8 cellular contexts compared by ENCODE assay signal in the genomic region with DNA sequence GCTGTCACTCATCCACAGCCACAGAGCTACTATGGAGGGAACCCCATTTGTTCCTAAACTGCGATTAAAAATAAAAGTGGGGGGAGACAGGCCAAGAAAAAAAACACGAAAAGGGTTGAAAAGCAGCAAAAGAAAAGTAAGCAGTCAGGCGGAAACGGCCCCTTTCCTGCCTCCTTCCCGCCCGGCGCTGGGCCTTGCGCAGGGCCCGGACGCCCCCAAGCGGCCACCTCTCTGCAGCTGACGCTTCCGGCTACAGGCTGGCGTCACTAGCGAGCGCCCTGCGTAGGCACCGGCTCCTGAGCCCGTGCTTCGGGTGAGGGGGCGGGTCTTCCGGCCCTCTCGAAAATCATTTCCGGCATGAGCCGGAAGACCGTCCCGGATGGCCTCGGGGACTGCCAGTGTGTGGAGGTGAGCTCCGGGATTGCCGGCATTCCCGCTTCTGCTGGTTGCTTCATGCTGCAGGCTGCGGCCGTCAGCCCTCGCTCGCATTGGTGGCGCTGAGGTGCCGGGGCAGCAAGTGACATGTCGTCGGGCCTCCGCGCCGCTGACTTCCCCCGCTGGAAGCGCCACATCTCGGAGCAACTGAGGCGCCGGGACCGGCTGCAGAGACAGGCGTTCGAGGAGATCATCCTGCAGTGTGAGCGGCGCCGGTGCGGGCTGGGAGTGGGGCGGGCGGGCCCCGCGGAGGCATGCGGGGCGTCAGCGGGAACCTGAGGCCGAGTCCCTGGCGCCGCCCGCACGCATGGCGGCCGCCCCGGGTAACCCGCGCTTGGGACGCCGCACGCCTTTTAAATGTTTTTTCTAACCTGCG. TPM values are rescaled to one million over a fixed set of nuclear protein-coding genes. Genes with fewer than 3 reads are reported as not detected.
A peak's percentile ranks its signal among the peaks of the same experiment; 100 is the strongest.
DNase-seq lines count a peak whose midpoint lies in the region; ATAC-seq and TF ChIP-seq lines count a peak whose summit lies in the region.

A gene (plus strand): TSS at position 368 of the 811 bp plus-strand sequence. CDS start 155 bp downstream, at position 523.

- peak within 1 kb of the TSS; percentile 86 for H3K4me3 Mint-ChIP-seq in activated naive CD4-positive, alpha-beta T cell treated with anti-CD3 and anti-CD28 coated beads, Interleukin-2, amount 10 ng/mL, durations not matched to agents 7 days and 5 days

- peaks cover 76% of the 10 kb centered on the region for H3K4me1 Mint-ChIP-seq in activated naive CD4-positive, alpha-beta T cell treated with anti-CD3 and anti-CD28 coated beads, Interleukin-2, amount 10 ng/mL, durations not matched to agents 7 days and 5 days

- H3K27ac Mint-ChIP-seq in activated naive CD4-positive, alpha-beta T cell treated with anti-CD3 and anti-CD28 coated beads, Interleukin-2, amount 10 ng/mL, durations not matched to agents 7 days and 5 days: peak within 1 kb of the TSS; percentile 96

- TF ChIP-seq POLR2A in NB4 (IDR thresholded peaks at IDR 0.05; ENCODE audit: extremely low read depth, insufficient read length): peak; percentile 75
- peak; percentile 66 to 77 for TF ChIP-seq POLR2A in gastroesophageal sphincter (IDR thresholded peaks at IDR 0.05)

- peaks cover 40% of the 10 kb centered on the region for H3K36me3 Mint-ChIP-seq in activated naive CD4-positive, alpha-beta T cell treated with anti-CD3 and anti-CD28 coated beads, Interleukin-2, amount 10 ng/mL, durations not matched to agents 7 days and 5 days

- peak; percentile 99 for TF ChIP-seq CTCF in GM10248 (IDR thresholded peaks at IDR 0.05; ENCODE audit: control extremely low read depth, extremely low read depth, low read depth, missing control alignments)
- TF ChIP-seq CTCF in NB4 (IDR thresholded peaks at IDR 0.05; ENCODE audit: low read depth, low read length): peak; percentile 91
- TF ChIP-seq CTCF in gastroesophageal sphincter (IDR thresholded peaks at IDR 0.05): peak; percentile 59 to 97 (median 92)

- POLR2A ChIA-PET in GM10248 (lab: Yijun Ruan, JAX): interaction anchor here (0.6 to 1.3 kb wide), 2 partner anchors 10 to 134 kb away, joined by 3 to 4 read pairs; no protein-coding TSS in a partner anchor

- CTCF ChIA-PET in GM10248 (lab: Yijun Ruan, JAX): interaction anchor here (0.6 to 4.8 kb wide), 33 partner anchors 8 to 646 kb away, joined by 3 to 22 read pairs (median 4); a partner anchor contains a TSS
- CTCF ChIA-PET in activated naive CD4-positive, alpha-beta T cell treated with anti-CD3 and anti-CD28 coated beads, Interleukin-2, amount 10 ng/mL, durations not matched to agents 7 days and 5 days (lab: Charles Lee): interaction anchor here (0.6 to 2.8 kb wide), 20 partner anchors 9 to 442 kb away, joined by 3 to 17 read pairs (median 3); a partner anchor contains a TSS

- H3K27me3 ChIP-seq in gastroesophageal sphincter: no peaks in the 10 kb centered on the region

- DNase-seq in GM10248 (ENCODE audit: extremely low spot score) (peak; percentile 99), NB4 (ENCODE audit: low read depth) (peak; percentile 99), SK-N-MC (ENCODE audit: low read depth, low spot score) (peak; percentile 61), non-pigmented ciliary epithelial cell (ENCODE audit: low read depth) (peak; percentile 70), superior temporal gyrus (ENCODE audit: extremely low spot score) (peak; percentile 98)
- DNase-seq in activated naive CD4-positive, alpha-beta T cell treated with anti-CD3 and anti-CD28 coated beads, Interleukin-2, amount 10 ng/mL, durations not matched to agents 7 days and 5 days: peak; percentile 97

- H3K36me3 ChIP-seq in SK-N-MC (ENCODE audit: insufficient read depth, low read length) (peaks cover 27% of the 10 kb centered on the region), gastroesophageal sphincter (peaks cover 0 to 27% of the 10 kb centered on the region in 2 donors)

- peak within 1 kb of the TSS; percentile 84 for H3K9ac ChIP-seq in SK-N-MC (ENCODE audit: insufficient read length)

- H3K4me1 ChIP-seq in gastroesophageal sphincter: peaks cover 4 to 44% (median 19%) of the 10 kb centered on the region in 3 donors

- ATAC-seq in HG02571 (IDR thresholded peaks at IDR 0.05; ENCODE audit: unreplicated experiment) (peak; percentile 95), gastroesophageal sphincter (peak; percentile 99)

- H3K9me3 ChIP-seq in SK-N-MC (ENCODE audit: low read depth, low read length) (peaks cover 4% of the 10 kb centered on the region; the same call in 1 of the 2 replicates), gastroesophageal sphincter (no peaks in the 10 kb centered on the region)

- H3K27ac ChIP-seq in SK-N-MC (peak within 1 kb of the TSS; percentile 73; the same call in 1 of the 2 replicates), gastroesophageal sphincter (peak within 1 kb of the TSS; percentile 69 to 95 (median 88))

- peaks cover 2% of the 10 kb centered on the region for H3K9me3 Mint-ChIP-seq in activated naive CD4-positive, alpha-beta T cell treated with anti-CD3 and anti-CD28 coated beads, Interleukin-2, amount 10 ng/mL, durations not matched to agents 7 days and 5 days

- no peak for TF ChIP-seq EP300 in gastroesophageal sphincter (IDR thresholded peaks at IDR 0.05)

- WGBS in gastroesophageal sphincter (ENCODE audit: low coverage in 1 of 2), 2 donors: 0% methylated on average over 6 to 27 of the region's 75 CpGs

- H3K27me3 Mint-ChIP-seq in activated naive CD4-positive, alpha-beta T cell treated with anti-CD3 and anti-CD28 coated beads, Interleukin-2, amount 10 ng/mL, durations not matched to agents 7 days and 5 days: no peaks in the 10 kb centered on the region

- H3K4me3 ChIP-seq in NB4 (ENCODE audit: low read depth, low read length) (peak within 1 kb of the TSS; percentile 92), SK-N-MC (peak within 1 kb of the TSS; percentile 92), gastroesophageal sphincter (peak within 1 kb of the TSS; percentile 75 to 85)

RNA-seq across cellular contexts. Expression of the gene that starts here (rescaled TPM):
- total RNA-seq in gastroesophageal sphincter: 10 to 100 TPM; 24.0 to 46.1 (median 33.8) TPM

Comparison
In these comparisons a context has a peak if more than half of its experiments do, and no peak if none do; other contexts are left out.
1. Peak in every context shown above with its lines: DNase-seq, ATAC-seq, H3K4me3 ChIP-seq and H3K27ac ChIP-seq.